ENCODE assay signal across 17 cellular contexts in the genomic region with DNA sequence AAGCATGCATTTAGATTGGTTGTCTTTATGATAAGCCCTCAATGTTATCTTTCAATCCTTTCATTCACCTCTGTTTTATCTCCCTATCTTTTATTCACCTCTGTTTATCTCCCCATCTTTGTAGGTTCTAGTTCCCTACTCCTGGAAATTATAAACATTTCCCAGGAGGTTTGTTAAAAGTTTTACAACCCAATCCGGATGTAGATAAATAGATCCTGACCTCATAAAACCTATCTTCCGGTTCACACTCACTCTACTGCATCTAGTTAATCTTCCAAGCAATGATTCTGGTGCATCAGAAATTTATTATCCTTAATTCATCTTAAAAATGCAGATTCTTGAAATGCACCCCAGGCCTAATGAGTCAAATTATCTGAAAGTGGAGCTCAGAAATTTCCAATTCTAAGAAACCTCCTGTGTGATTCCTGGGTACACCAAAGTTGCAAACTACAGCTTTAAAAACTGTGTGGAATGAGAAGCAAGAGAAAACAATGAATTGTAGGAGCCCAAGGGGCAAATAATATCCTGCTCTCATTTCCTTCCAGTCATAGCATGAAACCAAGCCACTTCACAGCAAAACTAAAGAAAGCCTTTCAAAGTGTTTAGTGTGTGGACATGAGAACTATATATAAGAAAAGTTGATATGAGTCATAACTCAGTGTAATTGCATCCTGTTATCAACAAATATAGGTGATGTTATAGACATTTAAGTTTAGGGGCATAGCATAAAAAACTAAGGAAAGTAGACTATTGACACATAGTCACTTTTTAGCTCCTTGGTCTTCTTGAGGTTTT. TPM values are rescaled to one million over a fixed set of nuclear protein-coding genes. Genes with fewer than 3 reads are reported as not detected.
A peak's percentile ranks its signal among the peaks of the same experiment; 100 is the strongest.
DNase-seq lines count a peak whose midpoint lies in the region; ATAC-seq, FAIRE-seq and TF ChIP-seq lines count a peak whose summit lies in the region.
"Had no signal": no experiment of that assay in that cellular context is flagged by ENCODE, and none has a peak within 500 bp of the region (broad histone marks: within the 10 kb centered on the region; RNA-seq: fewer than 3 reads in every experiment).

No MANE protein-coding gene starts in this region.

- no peak for TF ChIP-seq EP300 in GM12878 (IDR thresholded peaks at IDR 0.05; ENCODE audit: borderline replicate concordance in 1 of 2, control insufficient read depth in 1 of 2, low read depth in 2 of 2, low read length in 2 of 2)

- RAD21 ChIA-PET in GM12878 (lab: Charles Lee; ENCODE audit: unreplicated experiment) = no interaction called here

- in situ Hi-C loops in GM12878 (cut with MboI) = no loop called here

- no peak overlapping the region for H3K4me2 ChIP-seq in GM12878 (ENCODE audit: control insufficient read depth, insufficient read depth)
- H3K4me2 ChIP-seq: BLaER1 had no signal

- H3K4me3 ChIP-seq in GM12878 (no peak overlapping the region), right atrium auricular region (no peak overlapping the region), thyroid gland (replicated peaks in 1 of 3) (no peak overlapping the region)
- H3K4me3 ChIP-seq: BLaER1, MG63 had no signal

- H3K27me3 ChIP-seq in GM12878 (replicated peaks in 1 of 2; ENCODE audit: control insufficient read depth in 2 of 2, insufficient read depth in 2 of 2, low read length in 1 of 2) (no peaks in the 10 kb centered on the region), right atrium auricular region (no peaks in the 10 kb centered on the region), thyroid gland (no peaks in the 10 kb centered on the region)
- H3K27me3 ChIP-seq: BLaER1, MG63 had no signal

- H4K20me1 ChIP-seq in GM12878 (ENCODE audit: control insufficient read depth, insufficient read depth) = no peaks in the 10 kb centered on the region
- H4K20me1 ChIP-seq: BLaER1 had no signal

- no peak for TF ChIP-seq CTCF in GM12878 (IDR thresholded peaks at IDR 0.05 in 2 of 3, conservative IDR thresholded peaks at IDR 0.05 in 1 of 3; ENCODE audit: control insufficient read depth in 2 of 3, extremely low read depth in 1 of 3, insufficient read depth in 1 of 3, low read depth in 3 of 3, low read length in 3 of 3)
- TF ChIP-seq CTCF in right atrium auricular region (IDR thresholded peaks at IDR 0.05) = no peak
- no peak for TF ChIP-seq CTCF in thyroid gland (IDR thresholded peaks at IDR 0.05)

- CTCF ChIA-PET in GM12878 (lab: Yijun Ruan, JAX) = no interaction called here

- POLR2A ChIA-PET in GM12878 (lab: Charles Lee) = no interaction called here

- no TSS peak for BruUV-seq in GM12878 (replicated peaks; lab: Mats Ljungman, UMichigan)

- no peak overlapping the region for H3K9ac ChIP-seq in GM12878 (ENCODE audit: control insufficient read depth, insufficient read depth, low read length)
- H3K9ac ChIP-seq: BLaER1 had no signal

- H2AFZ ChIP-seq in GM12878 (ENCODE audit: control insufficient read depth, low read depth, low read length) = no peak overlapping the region

- no peak for FAIRE-seq in GM12878 (lab: Jason Lieb, UNC)

- SMC1A ChIA-PET in GM12878 (lab: Charles Lee; ENCODE audit: uncharacterized antibody, unreplicated experiment) = interaction anchor here (1.6 kb wide), 1 partner anchor 10 kb away, joined by 5 read pairs; no protein-coding TSS in a partner anchor

- H3K36me3 ChIP-seq in GM12878 (ENCODE audit: control insufficient read depth in 2 of 2, insufficient read depth in 2 of 2, low read length in 1 of 2) (no peaks in the 10 kb centered on the region), right atrium auricular region (no peaks in the 10 kb centered on the region), thyroid gland (no peaks in the 10 kb centered on the region)
- H3K36me3 ChIP-seq: BLaER1, MG63 had no signal

- H3K4me1 ChIP-seq in GM12878 (ENCODE audit: control insufficient read depth, insufficient read depth, low read length) = no peaks in the 10 kb centered on the region
- no peaks in the 10 kb centered on the region for H3K4me1 ChIP-seq in right atrium auricular region
- H3K4me1 ChIP-seq in thyroid gland = no peaks in the 10 kb centered on the region
- H3K4me1 ChIP-seq: BLaER1 had no signal

- no peak for TF ChIP-seq POLR2A in GM12878 (IDR thresholded peaks at IDR 0.05; ENCODE audit: low read depth, low read length)
- no peak for TF ChIP-seq POLR2A in thyroid gland (IDR thresholded peaks at IDR 0.05)

- H3K9me3 ChIP-seq in GM12878 (replicated peaks; ENCODE audit: control insufficient read depth, insufficient read depth, low read length) (no peaks in the 10 kb centered on the region), right atrium auricular region (no peaks in the 10 kb centered on the region), thyroid gland (no peaks in the 10 kb centered on the region)
- H3K9me3 ChIP-seq: MG63 had no signal

- peak; percentile 76 for ATAC-seq in GM21360 (IDR thresholded peaks at IDR 0.05; ENCODE audit: unreplicated experiment)
- ATAC-seq in HG03354 (IDR thresholded peaks at IDR 0.05; ENCODE audit: poor library complexity, severe bottlenecking, unreplicated experiment) = peak; percentile 46
- ATAC-seq in GM12878 = peak; percentile 35; the same call in 2 of the 3 replicates
- no peak for ATAC-seq in Right ventricle myocardium inferior
- ATAC-seq: Panc1 had no signal

- H3K27ac ChIP-seq in GM12878 (ENCODE audit: control insufficient read depth, insufficient read depth) = no peak overlapping the region
- no peak overlapping the region for H3K27ac ChIP-seq in right atrium auricular region
- H3K27ac ChIP-seq in thyroid gland = no peak overlapping the region
- H3K27ac ChIP-seq: BLaER1 had no signal

- TF ChIP-seq RAD21 in GM12878 (IDR thresholded peaks at IDR 0.05; ENCODE audit: insufficient read depth, low read depth, low read length) = no peak

- DNase-seq in COLO829 (ENCODE audit: low spot score) (peak; percentile 13), GM12878 (ENCODE audit: low read depth, low spot score) (no peak), right atrium auricular region (ENCODE audit: low spot score) (no peak), thyroid gland (no peak), Right ventricle myocardium inferior (ENCODE audit: missing footprints) (no peak), NCI-H1092 (lab: John Stamatoyannopoulos, UW) (no peak)
- DNase-seq: CD8-positive, alpha-beta memory T cell; GDM1; MG63; NCI-H1092 treated with DMSO at 0.1 percent for 48 hours; NCI-H2081 treated with DMSO at 0.1 percent for 48 hours; NCI-H524 had no signal

- no peaks in the 10 kb centered on the region for H3K79me2 ChIP-seq in GM12878 (ENCODE audit: control insufficient read depth, insufficient read depth, low read length)

- WGBS in GM12878 (ENCODE audit: insufficient coverage, insufficient replicate concordance, low lambda C conversion rate, missing lambda C conversion rate) = 29% methylated on average over 2 of the region's 2 CpGs
- 84 to 95% methylated on average over 2 of the region's 2 CpGs for WGBS in thyroid gland, 2 donors

- intact Hi-C loops in GM12878 (cut with micrococcal nuclease; ENCODE audit: unreplicated experiment) = no loop called here
- intact Hi-C loops in thyroid gland (cut with DNase I) = no loop called here
- intact Hi-C loops in Right ventricle myocardium inferior (cut with DNase I) = no loop called here

TF ChIP-seq in GM12878, 131 proteins besides CTCF, POLR2A, EP300 and RAD21 (continues in another document):
- TF ChIP-seq ESRRA (IDR thresholded peaks at IDR 0.05; ENCODE audit: low read length) (no peak), MEF2A (IDR thresholded peaks at IDR 0.05; ENCODE audit: insufficient read depth, low read depth, low read length) (0 out of 2 replicates have a peak, but pooled peaks have one; percentile 28)
- TF ChIP-seq, protein P1, sequence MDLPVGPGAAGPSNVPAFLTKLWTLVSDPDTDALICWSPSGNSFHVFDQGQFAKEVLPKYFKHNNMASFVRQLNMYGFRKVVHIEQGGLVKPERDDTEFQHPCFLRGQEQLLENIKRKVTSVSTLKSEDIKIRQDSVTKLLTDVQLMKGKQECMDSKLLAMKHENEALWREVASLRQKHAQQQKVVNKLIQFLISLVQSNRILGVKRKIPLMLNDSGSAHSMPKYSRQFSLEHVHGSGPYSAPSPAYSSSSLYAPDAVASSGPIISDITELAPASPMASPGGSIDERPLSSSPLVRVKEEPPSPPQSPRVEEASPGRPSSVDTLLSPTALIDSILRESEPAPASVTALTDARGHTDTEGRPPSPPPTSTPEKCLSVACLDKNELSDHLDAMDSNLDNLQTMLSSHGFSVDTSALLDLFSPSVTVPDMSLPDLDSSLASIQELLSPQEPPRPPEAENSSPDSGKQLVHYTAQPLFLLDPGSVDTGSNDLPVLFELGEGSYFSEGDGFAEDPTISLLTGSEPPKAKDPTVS (IDR thresholded peaks at IDR 0.05; ENCODE audit: low read depth, low read length) = no peak

RNA-seq across cellular contexts. Expression of a gene that starts 51.1 kb away (rescaled TPM):
- total RNA-seq in GM12878 (2013; cell fraction: nucleolus; rRNA removed) = 0.98 and 1.7 TPM in 2 replicates
- total RNA-seq in GM12878 (2014; rRNA removed) (0.40 and 1.4 TPM in 2 replicates), GM12878 (2014; rRNA removed; fragmentation: Illumina TruSeq; extraction: Trizol) (0.69 and 1.1 TPM in 2 replicates), GM12878 (2021) (0.43 and 0.82 TPM in 2 replicates), right atrium auricular region (under 1 TPM in 1 of 2 donors, not detected in 1; 0.11 TPM), thyroid gland (10 to 100 TPM in 3 of 4 donors, 1 to 10 TPM in 1; 7.8 to 21.0 (median 13.6) TPM), Right ventricle myocardium inferior (not detected)
- 0.38 TPM for polyA plus RNA-seq in GM12878 (2011; ENCODE audit: low read depth)
- polyA plus RNA-seq in GM12878 (2011; rRNA removed) (0.10 and 0.16 TPM in 2 replicates), GM12878 (2014; fragmentation: Illumina TruSeq; extraction: Trizol) (0.52 and 0.73 TPM in 2 replicates), GM12878 (2014; fragmentation: Nextera tagmentation; extraction: Ambion mirVana) (under 1 TPM; 0.29 to 0.74 TPM), GM12878 (2014; rRNA removed) (0.41 and 0.47 TPM in 2 replicates), GM12878 (2016; fragmentation: Nextera tagmentation; extraction: Ambion mirVana) (under 1 TPM; 0.31 to 0.50 TPM)
- 0.03 and 0.07 TPM in 2 replicates for polyA plus RNA-seq in GM12878 (2011; cell fraction: cytosol; rRNA removed)
- 0.06 and 0.12 TPM in 2 replicates for polyA plus RNA-seq in GM12878 (2011; cell fraction: nucleus; rRNA removed)
- polyA plus RNA-seq in GM12878 (2012) = 0.42 and 0.52 TPM in 2 replicates
- polyA minus RNA-seq in GM12878 (2011; rRNA and poly(A)+ RNA removed) = 0.26 and 1.0 TPM in 2 replicates
- polyA minus RNA-seq in GM12878 (2011; cell fraction: cytosol; rRNA and poly(A)+ RNA removed) = not detected in 2 replicates
- 0.48 and 0.97 TPM in 2 replicates for polyA minus RNA-seq in GM12878 (2011; cell fraction: nucleus; rRNA and poly(A)+ RNA removed)
- total RNA-seq: A172 had no signal
